In the genomic region with DNA sequence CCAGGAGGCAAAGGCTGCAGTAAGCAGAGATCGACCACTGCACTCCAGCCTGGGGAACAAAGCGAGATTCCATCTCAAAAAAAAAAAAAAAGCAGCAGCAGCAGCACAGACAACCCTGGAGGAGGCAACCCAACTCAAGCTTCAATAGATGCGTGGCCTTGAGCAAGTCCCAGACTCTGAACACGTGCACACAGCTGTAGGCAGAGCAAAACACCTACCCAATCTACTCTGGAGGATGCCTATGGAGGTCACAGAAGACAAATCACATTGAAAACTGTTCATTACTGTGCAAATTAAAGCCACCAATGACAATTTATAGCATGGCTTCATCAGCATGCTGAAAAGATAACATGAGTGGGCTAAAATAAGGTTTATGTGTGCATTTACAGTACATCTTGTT, we compare ENCODE assay signal across 19 cellular contexts. TPM values are rescaled to one million over a fixed set of nuclear protein-coding genes. Genes with fewer than 3 reads are reported as not detected.
"Had no signal": no experiment of that assay in that cellular context is flagged by ENCODE, and none has a peak within 500 bp of the region (broad histone marks: within the 10 kb centered on the region; RNA-seq: fewer than 3 reads in every experiment).

No MANE protein-coding gene starts in this region.

- H3K9me3 Mint-ChIP-seq: activated CD4-positive, alpha-beta memory T cell treated with anti-CD3 and anti-CD28 coated beads for 36 hours; activated naive CD4-positive, alpha-beta T cell treated with anti-CD3 and anti-CD28 coated beads, Interleukin-2, amount 50 U/mL, for 72 hours; activated T-helper 1 cell treated with anti-CD3 and anti-CD28 coated beads, Interleukin-12 subunit alpha, Interleukin-12 subunit beta, Interleukin-2, Interleukin-4 antibody, amounts not matched to agents 30 ng/mL and 10 ng/mL and 1 ng/mL, durations not matched to agents 14 hours and 24 hours and 36 hours; stimulated activated naive B cell treated with anti-CD40 and anti-IgM and Interleukin-4, amounts not matched to agents 10 μg/mL and 1 μg/mL and 100 μg/mL, for 72 hours; type B pancreatic cell had no signal

- H3K36me3 ChIP-seq: adrenal gland, cardiac muscle cell, neutrophil had no signal

- H3K27me3 ChIP-seq: adrenal gland, sigmoid colon, suprapubic skin had no signal

- H3K4me3 ChIP-seq: adrenal gland, cardiac muscle cell, lung, sigmoid colon, suprapubic skin had no signal

- H3K36me3 Mint-ChIP-seq: activated CD4-positive, alpha-beta memory T cell treated with anti-CD3 and anti-CD28 coated beads for 36 hours; activated naive CD4-positive, alpha-beta T cell treated with anti-CD3 and anti-CD28 coated beads, Interleukin-2, amount 50 U/mL, for 72 hours had no signal

- H2AFZ ChIP-seq: parathyroid adenoma had no signal

- H3K27me3 Mint-ChIP-seq: stimulated activated naive B cell treated with anti-CD40 and anti-IgM and Interleukin-4, amounts not matched to agents 10 μg/mL and 1 μg/mL and 100 μg/mL, for 72 hours; type B pancreatic cell had no signal

- FAIRE-seq: keratinocyte had no signal

- H3K27ac ChIP-seq: cardiac muscle cell, neutrophil, parathyroid adenoma, sigmoid colon, suprapubic skin, WERI-Rb-1 had no signal

- H3K9ac ChIP-seq: parathyroid adenoma had no signal

- H3K9me3 ChIP-seq: adrenal gland, neutrophil, sigmoid colon, suprapubic skin had no signal

- DNase-seq: activated CD4-positive, alpha-beta memory T cell treated with anti-CD3 and anti-CD28 coated beads for 36 hours; activated gamma-delta T cell treated with Interleukin-2 at 50 U/mL for 16 hours; activated T-cell treated with anti-CD3 and anti-CD28 coated beads for 4 hours; effector memory CD4-positive, alpha-beta T cell; midbrain; sigmoid colon; stimulated activated naive B cell treated with anti-CD40 and anti-IgM and Interleukin-4, amounts not matched to agents 10 μg/mL and 1 μg/mL and 100 μg/mL, for 72 hours; SW 1271; WERI-Rb-1 had no signal

- H3K4me3 Mint-ChIP-seq: activated CD4-positive, alpha-beta memory T cell treated with anti-CD3 and anti-CD28 coated beads for 36 hours; activated T-helper 1 cell treated with anti-CD3 and anti-CD28 coated beads, Interleukin-12 subunit alpha, Interleukin-12 subunit beta, Interleukin-2, Interleukin-4 antibody, amounts not matched to agents 30 ng/mL and 10 ng/mL and 1 ng/mL, durations not matched to agents 14 hours and 24 hours and 36 hours had no signal

- H3K27ac Mint-ChIP-seq: activated CD4-positive, alpha-beta memory T cell treated with anti-CD3 and anti-CD28 coated beads for 36 hours; activated naive CD4-positive, alpha-beta T cell treated with anti-CD3 and anti-CD28 coated beads, Interleukin-2, amount 50 U/mL, for 72 hours; activated T-helper 1 cell treated with anti-CD3 and anti-CD28 coated beads, Interleukin-12 subunit alpha, Interleukin-12 subunit beta, Interleukin-2, Interleukin-4 antibody, amounts not matched to agents 30 ng/mL and 10 ng/mL and 1 ng/mL, durations not matched to agents 14 hours and 24 hours and 36 hours had no signal

- ATAC-seq: activated naive CD4-positive, alpha-beta T cell treated with anti-CD3 and anti-CD28 coated beads, Interleukin-2, amount 50 U/mL, for 72 hours had no signal

RNA-seq across cellular contexts. Expression of gene TLE1, which starts 7.2 kb away (rescaled TPM):
- total RNA-seq: activated T-helper 1 cell treated with anti-CD3 and anti-CD28 coated beads, Interleukin-12 subunit alpha, Interleukin-12 subunit beta, Interleukin-2, Interleukin-4 antibody, amounts not matched to agents 30 ng/mL and 10 ng/mL and 1 ng/mL, durations not matched to agents 14 hours and 24 hours and 36 hours had no signal
